ENCODE assay signal across 8 cellular contexts in the genomic region with DNA sequence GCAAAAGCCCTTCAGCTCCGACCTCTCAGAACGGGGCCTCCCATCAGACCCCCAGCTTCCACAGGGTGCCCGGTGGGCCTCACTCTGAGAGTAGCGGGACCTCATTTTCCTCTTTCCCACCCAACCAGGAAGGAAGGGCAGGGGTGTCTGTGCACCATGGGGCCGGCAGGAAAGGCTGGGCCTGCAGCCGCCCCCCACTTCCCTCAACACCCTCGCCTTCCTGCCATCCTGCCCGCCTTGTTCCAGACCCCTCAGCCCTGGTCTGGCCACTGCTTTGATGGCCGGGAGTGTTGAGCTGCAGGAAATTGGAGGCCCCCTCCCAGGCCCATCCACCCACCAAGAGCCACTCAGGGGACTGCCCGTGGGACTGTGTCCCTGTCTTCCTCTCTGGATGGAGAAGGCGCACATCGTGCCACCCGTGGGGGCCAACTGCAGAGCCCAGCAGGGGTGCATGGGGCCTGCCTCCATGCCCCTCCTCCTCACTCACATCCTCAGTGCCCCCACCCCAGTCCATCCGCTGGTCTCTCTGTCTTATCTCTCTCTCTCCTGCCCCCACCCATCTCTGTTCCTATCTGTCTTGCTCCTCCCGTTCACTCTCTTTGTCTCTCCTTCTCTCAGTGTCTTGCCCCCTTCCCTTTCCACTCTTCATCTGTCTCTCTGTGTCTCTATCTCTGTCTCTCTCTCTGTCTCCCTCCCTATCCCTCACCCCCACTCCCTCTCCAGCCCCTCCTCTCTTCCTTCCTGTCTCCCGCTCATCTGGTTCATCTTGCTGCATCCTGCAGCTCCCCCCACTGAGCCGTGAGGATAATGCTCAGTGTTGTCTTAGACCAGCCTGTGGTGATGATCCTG. TPM values are rescaled to one million over a fixed set of nuclear protein-coding genes. Genes with fewer than 3 reads are reported as not detected.
DNase-seq lines count a peak whose midpoint lies in the region; ATAC-seq and TF ChIP-seq lines count a peak whose summit lies in the region.

No MANE protein-coding gene starts in this region.

- H3K4me3 Mint-ChIP-seq in activated T-helper 2 cell treated with anti-CD3 and anti-CD28 coated beads, Interferon-gamma antibody, Interleukin-2, Interleukin-4, amounts not matched to agents 10 μg/mL and 5 μg/mL and 100 μg/mL, durations not matched to agents 14 hours and 24 hours and 36 hours (ENCODE audit: low read depth): no peak overlapping the region

- H3K4me1 ChIP-seq in heart left ventricle (peaks cover 23 to 86% (median 59%) of the 10 kb centered on the region in 12 donors), SJSA1 (replicated peaks) (peaks cover 89% of the 10 kb centered on the region), skeletal muscle satellite cell (ENCODE audit: control insufficient read depth, insufficient read depth, low read length) (peaks cover 69% of the 10 kb centered on the region)

- H3K36me3 ChIP-seq in heart left ventricle (no peaks in the 10 kb centered on the region), SJSA1 (peaks cover 15% of the 10 kb centered on the region), skeletal muscle satellite cell (ENCODE audit: insufficient read depth, low read length) (no peaks in the 10 kb centered on the region)

- TF ChIP-seq POLR2A in heart left ventricle (IDR thresholded peaks at IDR 0.05): no peak

- no peak overlapping the region for H3K27ac Mint-ChIP-seq in activated T-helper 2 cell treated with anti-CD3 and anti-CD28 coated beads, Interferon-gamma antibody, Interleukin-2, Interleukin-4, amounts not matched to agents 10 μg/mL and 5 μg/mL and 100 μg/mL, durations not matched to agents 14 hours and 24 hours and 36 hours

- no peak overlapping the region for H3K4me2 ChIP-seq in skeletal muscle satellite cell (ENCODE audit: low read length)

- peak overlapping the region; percentile 77 for H3K9ac ChIP-seq in skeletal muscle satellite cell (ENCODE audit: low read depth, low read length)

- intact Hi-C loops in heart left ventricle (cut with DNase I): loop anchor here in 7 of 10 donors (5.0 kb wide), 2 partner anchors 46 to 116 kb away; no protein-coding TSS in a partner anchor
- intact Hi-C loops in Right ventricle myocardium inferior (cut with DNase I): loop anchor here (2.0 to 5.0 kb wide), 2 partner anchors 14 to 116 kb away; no protein-coding TSS in a partner anchor
- intact Hi-C loops in activated T-helper 2 cell treated with anti-CD3 and anti-CD28 coated beads, Interferon-gamma antibody, Interleukin-2, Interleukin-4, amounts not matched to agents 10 μg/mL and 5 μg/mL and 100 μg/mL, durations not matched to agents 14 hours and 24 hours and 36 hours (cut with micrococcal nuclease): loop anchor here (5.0 kb wide), 1 partner anchor 284 kb away; the partner anchor contains the start of gene TMCC1

- peak overlapping the region; percentile 88 to 98 (median 95) for H3K27ac ChIP-seq in heart left ventricle
- H3K27ac ChIP-seq in SJSA1: no peak overlapping the region

- TF ChIP-seq CTCF in heart left ventricle (IDR thresholded peaks at IDR 0.05) (peak in 9 of 12 donors; percentile 13 to 49 (median 24)), fibroblast of the aortic adventitia (IDR thresholded peaks at IDR 0.05; ENCODE audit: insufficient read depth, low read length) (peak; percentile 20)

- in situ Hi-C loops in G401 (cut with HindIII; ENCODE audit: low sequenced_read_pairs): no loop called here

- H3K27me3 ChIP-seq in heart left ventricle (peaks cover 0 to 12% (median 3%) of the 10 kb centered on the region in 9 donors), SJSA1 (replicated peaks) (no peaks in the 10 kb centered on the region), skeletal muscle satellite cell (ENCODE audit: control insufficient read depth, insufficient read depth, low read length) (no peaks in the 10 kb centered on the region)

- H3K36me3 Mint-ChIP-seq in activated T-helper 2 cell treated with anti-CD3 and anti-CD28 coated beads, Interferon-gamma antibody, Interleukin-2, Interleukin-4, amounts not matched to agents 10 μg/mL and 5 μg/mL and 100 μg/mL, durations not matched to agents 14 hours and 24 hours and 36 hours (ENCODE audit: low read depth): no peaks in the 10 kb centered on the region

- ATAC-seq in heart left ventricle (peak in 3 of 4 donors; percentile 7 to 45 (median 13)), Right ventricle myocardium inferior (no peak)

- H3K4me1 Mint-ChIP-seq in activated T-helper 2 cell treated with anti-CD3 and anti-CD28 coated beads, Interferon-gamma antibody, Interleukin-2, Interleukin-4, amounts not matched to agents 10 μg/mL and 5 μg/mL and 100 μg/mL, durations not matched to agents 14 hours and 24 hours and 36 hours (ENCODE audit: low read depth): peaks cover 10% of the 10 kb centered on the region

- WGBS in heart left ventricle, 4 donors: 45 to 68% (median 55%) methylated on average over 15 to 17 of the region's 17 CpGs

- DNase-seq in heart left ventricle (peak in 1 of 5 donors; percentile 56), Right ventricle myocardium inferior (ENCODE audit: missing footprints) (no peak), SJSA1 (ENCODE audit: low read depth in 1 of 2, low spot score in 2 of 2) (peak; percentile 49 to 61), fibroblast of the aortic adventitia (ENCODE audit: low read depth) (peak; percentile 46), G401 (ENCODE audit: low spot score) (no peak), dedifferentiated amniotic fluid mesenchymal stem cell (ENCODE audit: extremely low spot score) (no peak)
- DNase-seq in activated T-helper 2 cell treated with anti-CD3 and anti-CD28 coated beads, Interferon-gamma antibody, Interleukin-2, Interleukin-4, amounts not matched to agents 10 μg/mL and 5 μg/mL and 100 μg/mL, durations not matched to agents 14 hours and 24 hours and 36 hours (ENCODE audit: low spot score): no peak

- H3K27me3 Mint-ChIP-seq in activated T-helper 2 cell treated with anti-CD3 and anti-CD28 coated beads, Interferon-gamma antibody, Interleukin-2, Interleukin-4, amounts not matched to agents 10 μg/mL and 5 μg/mL and 100 μg/mL, durations not matched to agents 14 hours and 24 hours and 36 hours (ENCODE audit: low read depth): peaks cover 44% of the 10 kb centered on the region

- peak overlapping the region in 4 of 12 donors; percentile 50 to 82 (median 67) for H3K4me3 ChIP-seq in heart left ventricle
- no peak overlapping the region for H3K4me3 ChIP-seq in SJSA1
- H3K4me3 ChIP-seq in fibroblast of the aortic adventitia (ENCODE audit: low read depth, low read length): no peak overlapping the region
- no peak overlapping the region for H3K4me3 ChIP-seq in skeletal muscle satellite cell (ENCODE audit: low read length)

- no peaks in the 10 kb centered on the region for H3K9me3 Mint-ChIP-seq in activated T-helper 2 cell treated with anti-CD3 and anti-CD28 coated beads, Interferon-gamma antibody, Interleukin-2, Interleukin-4, amounts not matched to agents 10 μg/mL and 5 μg/mL and 100 μg/mL, durations not matched to agents 14 hours and 24 hours and 36 hours

- H3K9me3 ChIP-seq in heart left ventricle: no peaks in the 10 kb centered on the region
- H3K9me3 ChIP-seq in SJSA1 (replicated peaks): 0 out of 2 replicates have a peak, but pooled peaks cover 3% of the 10 kb centered on the region
- H3K9me3 ChIP-seq in skeletal muscle satellite cell (replicated peaks; ENCODE audit: low read length): no peaks in the 10 kb centered on the region

RNA-seq across cellular contexts. Expression of gene PLXND1, which starts 1.8 kb away (rescaled TPM):
- total RNA-seq in heart left ventricle: 100 to 1,000 TPM in 2 of 9 donors, 10 to 100 TPM in 7; 40.8 to 218 (median 64.9) TPM
- polyA plus RNA-seq in heart left ventricle: 10 to 100 TPM; 66.4 to 67.3 TPM
- 66.3 TPM for total RNA-seq in Right ventricle myocardium inferior
- total RNA-seq in SJSA1 (2014; rRNA removed; shearing (Covaris generic)): 80.1 and 91.6 TPM in 2 replicates
- total RNA-seq in fibroblast of the aortic adventitia (ENCODE audit: low replicate concordance): 31.4 and 76.3 TPM in 2 replicates
- 41.7 and 52.2 TPM in 2 replicates for total RNA-seq in skeletal muscle satellite cell (2012; rRNA removed)
- total RNA-seq in activated T-helper 2 cell treated with anti-CD3 and anti-CD28 coated beads, Interferon-gamma antibody, Interleukin-2, Interleukin-4, amounts not matched to agents 10 μg/mL and 5 μg/mL and 100 μg/mL, durations not matched to agents 14 hours and 24 hours and 36 hours: 1.3 and 2.7 TPM in 2 replicates
- total RNA-seq in G401 (2014; rRNA removed; shearing (Covaris generic)): 21.2 and 54.7 TPM in 2 replicates

Comparison
In these comparisons a context has a peak if more than half of its experiments do, and no peak if none do; other contexts are left out.
1. DNase-seq: peak in SJSA1 (2 of 2) and fibroblast of the aortic adventitia (single experiment); none in Right ventricle myocardium inferior (single experiment), activated T-helper 2 cell treated with anti-CD3 and anti-CD28 coated beads, Interferon-gamma antibody, Interleukin-2, Interleukin-4, amounts not matched to agents 10 μg/mL and 5 μg/mL and 100 μg/mL, durations not matched to agents 14 hours and 24 hours and 36 hours (single experiment), G401 (single experiment) and dedifferentiated amniotic fluid mesenchymal stem cell (single experiment).